9 cellular contexts compared by ENCODE assay signal in the genomic region with DNA sequence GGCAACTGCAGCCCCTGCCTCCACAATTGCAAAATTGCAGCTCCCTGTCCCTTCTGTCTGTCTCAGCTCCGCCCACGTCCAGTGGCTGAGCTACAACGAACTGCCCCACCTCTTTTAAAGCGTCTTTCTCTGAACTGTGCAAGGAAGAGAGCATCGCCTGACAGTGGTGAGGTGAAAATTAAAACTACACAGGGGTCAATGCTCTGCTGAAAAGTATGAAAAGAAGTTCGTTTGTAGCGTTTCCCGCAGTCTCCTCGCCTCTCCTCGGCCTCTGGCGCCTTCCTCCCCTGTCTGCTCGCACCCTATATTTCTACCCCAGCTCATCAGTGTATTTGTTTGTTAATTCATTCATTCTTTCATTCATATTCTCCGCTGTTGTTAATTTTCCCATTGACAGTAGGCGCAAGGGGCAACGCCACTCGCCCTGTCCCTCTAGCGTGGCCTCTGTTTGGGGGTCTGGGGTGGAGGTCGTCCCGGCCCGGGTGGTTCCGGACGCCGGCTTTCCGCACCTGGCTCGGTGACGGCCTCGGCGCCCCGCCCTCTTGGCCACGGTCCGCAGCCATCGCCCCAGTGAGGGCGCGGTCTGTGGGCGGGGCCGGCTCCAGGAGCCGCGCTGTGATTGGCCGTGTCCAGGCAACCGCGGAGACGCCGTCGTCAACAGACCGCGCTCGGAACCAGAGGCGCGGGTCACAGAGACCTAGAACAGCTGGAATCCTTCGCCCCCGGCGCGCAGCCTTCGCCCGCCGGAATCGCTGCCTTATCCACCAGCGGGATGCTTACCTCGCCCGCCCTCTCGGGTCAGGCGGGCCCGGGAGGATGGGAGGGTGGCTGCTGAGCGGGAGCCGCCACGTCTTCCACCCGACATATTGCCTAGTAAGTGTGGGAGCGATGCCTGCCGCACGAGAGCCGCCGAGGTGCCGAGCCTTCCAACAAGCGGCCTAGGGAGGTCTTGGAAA. TPM values are rescaled to one million over a fixed set of nuclear protein-coding genes. Genes with fewer than 3 reads are reported as not detected.
A peak's percentile ranks its signal among the peaks of the same experiment; 100 is the strongest.
DNase-seq lines count a peak whose midpoint lies in the region; ATAC-seq and TF ChIP-seq lines count a peak whose summit lies in the region.
"Had no signal": no experiment of that assay in that cellular context is flagged by ENCODE, and none has a peak within 500 bp of the region (broad histone marks: within the 10 kb centered on the region; RNA-seq: fewer than 3 reads in every experiment).

TSS of gene VWA3B (plus strand) at position 677 of the 956 bp plus-strand sequence. CDS start 5,926 bp downstream, outside the sequence.

- 3 to 5% methylated on average over 16 to 27 of the region's 74 CpGs for WGBS in esophagus squamous epithelium, 2 donors
- WGBS in thymus, result 7% methylated on average over 74 of the region's 74 CpGs

- H3K4me3 ChIP-seq in esophagus squamous epithelium, result peak within 1 kb of the TSS; percentile 24 to 71 (median 52)
- peak within 1 kb of the TSS; percentile 34 for H3K4me3 ChIP-seq in thymus (ENCODE audit: low read length)

- peak; percentile 45 to 60 for DNase-seq in NCI-H2081 (lab: John Stamatoyannopoulos, UW)
- no peak for DNase-seq in NCI-H2081 treated with DMSO at 0.1 percent for 48 hours (lab: John Stamatoyannopoulos, UW)
- peak; percentile 38 for DNase-seq in NCI-H128 (lab: John Stamatoyannopoulos, UW; ENCODE audit: unreplicated experiment)
- DNase-seq in activated CD4-positive, alpha-beta memory T cell treated with anti-CD3 and anti-CD28 coated beads for 36 hours, result peak; percentile 56
- no peak for DNase-seq in esophagus squamous epithelium (lab: John Stamatoyannopoulos, UW)
- DNase-seq in myocyte (ENCODE audit: low read depth), result peak; percentile 28

- H3K27me3 Mint-ChIP-seq in activated CD4-positive, alpha-beta memory T cell treated with anti-CD3 and anti-CD28 coated beads for 36 hours, result peaks cover 45% of the 10 kb centered on the region

- no peaks in the 10 kb centered on the region for H3K9me3 ChIP-seq in esophagus squamous epithelium
- no peaks in the 10 kb centered on the region for H3K9me3 ChIP-seq in thymus (ENCODE audit: control insufficient read depth)

- TF ChIP-seq POLR2A in esophagus squamous epithelium (IDR thresholded peaks at IDR 0.05), result no peak

- H3K4me3 Mint-ChIP-seq in activated CD4-positive, alpha-beta memory T cell treated with anti-CD3 and anti-CD28 coated beads for 36 hours, result peak within 1 kb of the TSS; percentile 66

- H3K27me3 ChIP-seq in esophagus squamous epithelium (peaks cover 0 to 37% (median 0%) of the 10 kb centered on the region in 4 donors), thymus (ENCODE audit: control insufficient read depth, insufficient read depth) (peaks cover 5% of the 10 kb centered on the region)

- H3K4me1 ChIP-seq in esophagus squamous epithelium (peaks cover 10 to 36% (median 13%) of the 10 kb centered on the region in 3 donors), thymus (ENCODE audit: control insufficient read depth, insufficient read depth, low read length) (peaks cover 9% of the 10 kb centered on the region)

- H3K27ac Mint-ChIP-seq in activated CD4-positive, alpha-beta memory T cell treated with anti-CD3 and anti-CD28 coated beads for 36 hours, result no peak within 1 kb of the TSS

- H3K36me3 Mint-ChIP-seq in activated CD4-positive, alpha-beta memory T cell treated with anti-CD3 and anti-CD28 coated beads for 36 hours, result no peaks in the 10 kb centered on the region

- intact Hi-C loops in activated CD4-positive, alpha-beta memory T cell treated with anti-CD3 and anti-CD28 coated beads for 36 hours (cut with micrococcal nuclease), result loop anchor here (10.0 kb wide), 1 partner anchor 92 kb away; the partner anchor contains the start of gene TMEM131
- intact Hi-C loops in esophagus squamous epithelium (cut with DNase I), result no loop called here

- CTCF ChIA-PET in activated CD4-positive, alpha-beta memory T cell treated with anti-CD3 and anti-CD28 coated beads for 36 hours (lab: Charles Lee), result no interaction called here

- TF ChIP-seq CTCF in esophagus squamous epithelium (IDR thresholded peaks at IDR 0.05), result peak in 1 of 6 experiments; percentile 2

- POLR2A ChIA-PET in activated CD4-positive, alpha-beta memory T cell treated with anti-CD3 and anti-CD28 coated beads for 36 hours (lab: Charles Lee), result no interaction called here

- ATAC-seq in HG02571 (IDR thresholded peaks at IDR 0.05; ENCODE audit: unreplicated experiment), result peak; percentile 88

- H3K4me1 Mint-ChIP-seq in activated CD4-positive, alpha-beta memory T cell treated with anti-CD3 and anti-CD28 coated beads for 36 hours (ENCODE audit: low read depth), result peaks cover 23% of the 10 kb centered on the region

- H3K9me3 Mint-ChIP-seq in activated CD4-positive, alpha-beta memory T cell treated with anti-CD3 and anti-CD28 coated beads for 36 hours, result no peaks in the 10 kb centered on the region

- H3K27ac ChIP-seq in esophagus squamous epithelium (peak within 1 kb of the TSS; percentile 44 to 80 (median 48)), thymus (ENCODE audit: low read depth) (no peak within 1 kb of the TSS)
- H3K27ac ChIP-seq: C4-2B had no signal

- H3K36me3 ChIP-seq in esophagus squamous epithelium (no peaks in the 10 kb centered on the region), thymus (ENCODE audit: control insufficient read depth, insufficient read depth) (no peaks in the 10 kb centered on the region)

RNA-seq across cellular contexts. Expression of gene VWA3B, which starts in this region (rescaled TPM):
- total RNA-seq in activated CD4-positive, alpha-beta memory T cell treated with anti-CD3 and anti-CD28 coated beads for 36 hours, result not detected
- total RNA-seq in esophagus squamous epithelium (not detected), myocyte (not detected in 2 replicates)
- 0.04 TPM for polyA plus RNA-seq in myocyte (2012)
- polyA plus RNA-seq in thymus, result 0.30 TPM

Comparison
In these comparisons a context has a peak if more than half of its experiments do, and no peak if none do; other contexts are left out.
1. DNase-seq: peak in NCI-H2081 (2 of 2) and NCI-H128 (single experiment); none in NCI-H2081 treated with DMSO at 0.1 percent for 48 hours (single experiment) and esophagus squamous epithelium (single experiment).
2. Peak in DNase-seq in activated CD4-positive, alpha-beta memory T cell treated with anti-CD3 and anti-CD28 coated beads for 36 hours; RNA of the gene not detected or under 1 TPM.
3. Peak in DNase-seq in myocyte; RNA of the gene not detected or under 1 TPM.